Comparison of ENCODE assay signal across 1 cellular context in the genomic region with DNA sequence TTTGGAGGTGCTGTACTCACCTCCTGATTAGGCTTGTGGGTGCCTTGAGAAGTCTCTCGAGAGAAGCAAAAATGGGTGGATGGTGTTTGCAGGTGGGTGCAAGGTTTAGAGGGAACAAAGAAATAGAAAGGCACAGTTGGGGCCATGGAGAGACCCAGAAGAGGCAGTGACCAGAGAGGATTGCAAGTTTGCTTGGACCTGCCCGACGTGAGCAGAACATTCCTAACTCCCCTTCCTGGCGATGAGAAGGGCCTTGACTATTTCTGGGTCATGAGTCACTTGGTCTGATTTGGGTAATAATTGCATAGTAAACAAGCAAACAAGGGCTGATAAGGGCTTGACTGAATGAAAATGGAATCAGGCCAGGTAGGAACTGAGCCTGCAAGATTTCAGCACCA.
TF ChIP-seq lines count a peak whose summit lies in the region.

No MANE protein-coding gene starts in this region.

TF ChIP-seq in H1, 55 proteins besides CTCF, POLR2A, EP300 and RAD21 (continued from another document):
- no peak for TF ChIP-seq RBBP5 (IDR thresholded peaks at IDR 0.05; ENCODE audit: borderline replicate concordance, low read depth, low read length)
- no peak for TF ChIP-seq BCL11A (IDR thresholded peaks at IDR 0.05; ENCODE audit: low read depth in 2 of 2, low read length in 2 of 2)
- TF ChIP-seq CTBP2 (IDR thresholded peaks at IDR 0.05; ENCODE audit: borderline replicate concordance, insufficient read depth, insufficient read length, low read length), result no peak
